11 cellular contexts compared by ENCODE assay signal in genomic region chr18:55264108-55264507, GRCh38.
DNase-seq lines count a peak whose midpoint lies in the region; ATAC-seq, FAIRE-seq and TF ChIP-seq lines count a peak whose summit lies in the region.
"Had no signal": no experiment of that assay in that cellular context is flagged by ENCODE, and none has a peak within 500 bp of the region (broad histone marks: within the 10 kb centered on the region; RNA-seq: fewer than 3 reads in every experiment).

No MANE protein-coding gene starts in this region.

- intact Hi-C loops in OCI-LY7 (cut with micrococcal nuclease; ENCODE audit: unreplicated experiment): no loop called here

- H3K36me3 Mint-ChIP-seq in astrocyte (ENCODE audit: low read depth, unreplicated experiment) (peaks cover 22% of the 10 kb centered on the region), glutamatergic neuron (ENCODE audit: unreplicated experiment) (no peaks in the 10 kb centered on the region)

- no TSS peak for BruUV-seq in OCI-LY7 (replicated peaks; lab: Mats Ljungman, UMichigan)

- no peak overlapping the region for H3K9ac ChIP-seq in astrocyte (ENCODE audit: low read length)

- peak; percentile 29 for DNase-seq in NCI-H510A treated with DMSO at 0.1 percent for 48 hours (lab: John Stamatoyannopoulos, UW)
- no peak for DNase-seq in NCI-H510A (lab: John Stamatoyannopoulos, UW)
- DNase-seq in astrocyte (ENCODE audit: low read depth): peak; percentile 87
- DNase-seq in thoracic aorta (ENCODE audit: low spot score): no peak
- DNase-seq in glutamatergic neuron: no peak
- DNase-seq in OCI-LY7 (ENCODE audit: low spot score): no peak
- DNase-seq: activated effector memory CD4-positive, alpha-beta T cell treated with anti-CD3 and anti-CD28 coated beads, Interleukin-2, amount 50 U/mL, for 16 hours; left colon had no signal

- no peak for TF ChIP-seq CTCF in astrocyte (IDR thresholded peaks at IDR 0.05; ENCODE audit: insufficient read depth, low read depth, low read length)
- no peak for TF ChIP-seq CTCF in thoracic aorta (IDR thresholded peaks at IDR 0.05)
- TF ChIP-seq CTCF in glutamatergic neuron (IDR thresholded peaks at IDR 0.05; ENCODE audit: partially characterized antibody, unreplicated experiment): no peak
- TF ChIP-seq CTCF in OCI-LY7 (conservative IDR thresholded peaks at IDR 0.05; ENCODE audit: low read length): no peak

- no peaks in the 10 kb centered on the region for H3K9me3 Mint-ChIP-seq in astrocyte (ENCODE audit: unreplicated experiment)
- H3K9me3 Mint-ChIP-seq in glutamatergic neuron (ENCODE audit: unreplicated experiment): no peaks in the 10 kb centered on the region

- peak; percentile 5 for FAIRE-seq in astrocyte (lab: Jason Lieb, UNC)
- FAIRE-seq in islet of Langerhans (lab: Jason Lieb, UNC): peak; percentile 53
- FAIRE-seq: G401.6 had no signal

- no peaks in the 10 kb centered on the region for H3K79me2 ChIP-seq in astrocyte (ENCODE audit: insufficient read depth, low read length)
- no peaks in the 10 kb centered on the region for H3K79me2 ChIP-seq in OCI-LY7 (ENCODE audit: insufficient read depth, low read depth, low read length)

- H3K9me2 ChIP-seq in OCI-LY7 (ENCODE audit: insufficient read depth, low read length): no peaks in the 10 kb centered on the region

- peaks cover 27% of the 10 kb centered on the region for H3K4me1 ChIP-seq in astrocyte (ENCODE audit: insufficient read depth, low read length)
- peaks cover 18 to 44% of the 10 kb centered on the region in 2 donors for H3K4me1 ChIP-seq in thoracic aorta (ENCODE audit: control insufficient read depth in 1 of 2, low read depth in 2 of 2)
- H3K4me1 ChIP-seq in OCI-LY7 (ENCODE audit: insufficient read depth, low read length, poor library complexity, severe bottlenecking): peaks cover 18% of the 10 kb centered on the region

- CTCF ChIA-PET in OCI-LY7 (lab: Charles Lee; ENCODE audit: unreplicated experiment): no interaction called here

- H3K4me1 Mint-ChIP-seq in astrocyte (ENCODE audit: low read depth, unreplicated experiment): peaks cover 51% of the 10 kb centered on the region
- peaks cover 23% of the 10 kb centered on the region for H3K4me1 Mint-ChIP-seq in glutamatergic neuron (ENCODE audit: low read depth, unreplicated experiment)

- no peak overlapping the region for H2AFZ ChIP-seq in astrocyte (ENCODE audit: low read depth, low read length)
- H2AFZ ChIP-seq in OCI-LY7 (ENCODE audit: low read length): no peak overlapping the region

- POLR2A ChIA-PET in OCI-LY7 (lab: Charles Lee): no interaction called here

- peak; percentile 46 for ATAC-seq in thoracic aorta (ENCODE audit: insufficient number of reproducible peaks, low FRiP score, low read depth)
- no peak for ATAC-seq in HG02840 (IDR thresholded peaks at IDR 0.05; ENCODE audit: low FRiP score, unreplicated experiment)
- ATAC-seq: left colon had no signal

- no peaks in the 10 kb centered on the region for H3K27me3 ChIP-seq in astrocyte (ENCODE audit: insufficient read depth, low read length)
- no peaks in the 10 kb centered on the region for H3K27me3 ChIP-seq in thoracic aorta (replicated peaks; ENCODE audit: insufficient read depth)

- H3K4me2 ChIP-seq in astrocyte (ENCODE audit: low read length) (peak overlapping the region; percentile 63), OCI-LY7 (ENCODE audit: low read length) (no peak overlapping the region)

- H3K36me3 ChIP-seq in astrocyte (ENCODE audit: insufficient read depth, low read length) (peaks cover 26% of the 10 kb centered on the region), thoracic aorta (peaks cover 10% of the 10 kb centered on the region), OCI-LY7 (ENCODE audit: insufficient read depth, low read length) (peaks cover 88% of the 10 kb centered on the region)

- H3K4me3 Mint-ChIP-seq in astrocyte (ENCODE audit: unreplicated experiment): no peak overlapping the region
- no peak overlapping the region for H3K4me3 Mint-ChIP-seq in glutamatergic neuron (ENCODE audit: unreplicated experiment)

- H3K27me3 Mint-ChIP-seq in astrocyte (ENCODE audit: low read depth, unreplicated experiment) (no peaks in the 10 kb centered on the region), glutamatergic neuron (ENCODE audit: unreplicated experiment) (no peaks in the 10 kb centered on the region)

- H3K27ac ChIP-seq in astrocyte (ENCODE audit: low read depth, low read length) (peak overlapping the region; percentile 73), thoracic aorta (peak overlapping the region in 1 of 2 donors; percentile 55), OCI-LY7 (ENCODE audit: low read depth, low read length, poor library complexity, severe bottlenecking) (no peak overlapping the region)

- H3K27ac Mint-ChIP-seq in astrocyte (ENCODE audit: unreplicated experiment): no peak overlapping the region
- no peak overlapping the region for H3K27ac Mint-ChIP-seq in glutamatergic neuron (ENCODE audit: unreplicated experiment)

- H3K9me3 ChIP-seq in astrocyte (ENCODE audit: insufficient read depth, low read depth, low read length): no peaks in the 10 kb centered on the region
- H3K9me3 ChIP-seq in thoracic aorta: no peaks in the 10 kb centered on the region
- no peaks in the 10 kb centered on the region for H3K9me3 ChIP-seq in OCI-LY7 (ENCODE audit: low read length)

- no peak overlapping the region for H3K4me3 ChIP-seq in astrocyte (ENCODE audit: insufficient read depth, low read depth, low read length)
- H3K4me3 ChIP-seq in thoracic aorta: peak overlapping the region; percentile 22
- H3K4me3 ChIP-seq in OCI-LY7 (ENCODE audit: low read depth, low read length, poor library complexity, severe bottlenecking): no peak overlapping the region

- H4K20me1 ChIP-seq in astrocyte (ENCODE audit: insufficient read depth, low read length) (no peaks in the 10 kb centered on the region), OCI-LY7 (ENCODE audit: insufficient read depth, low read length) (no peaks in the 10 kb centered on the region)

Comparison
In these comparisons a context has a peak if more than half of its experiments do, and no peak if none do; other contexts are left out.
1. DNase-seq: peak in NCI-H510A treated with DMSO at 0.1 percent for 48 hours (single experiment) and astrocyte (single experiment); none in NCI-H510A (single experiment), thoracic aorta (single experiment), glutamatergic neuron (single experiment) and OCI-LY7 (single experiment).